ENCODE assay signal across 21 cellular contexts in genomic region chr13:95206116-95206515, GRCh38.
"Had no signal": no experiment of that assay in that cellular context is flagged by ENCODE, and none has a peak within 500 bp of the region (broad histone marks: within the 10 kb centered on the region; RNA-seq: fewer than 3 reads in every experiment).

No MANE protein-coding gene starts in this region.

- H3K9me3 Mint-ChIP-seq: dendritic cell treated with granulocyte-macrophage colony-stimulating factor and Interleukin-4, amounts not matched to agents 40 ng/mL and 50 ng/mL, for 4 days; immature natural killer cell; mesothelial cell of epicardium had no signal

- H2AFZ ChIP-seq: hepatocyte had no signal

- ATAC-seq: foreskin keratinocyte, gastroesophageal sphincter, heart left ventricle, left lung, left ventricle myocardium superior, lower lobe of right lung had no signal

- H3K27ac ChIP-seq: colonic mucosa, dorsolateral prefrontal cortex, esophagus muscularis mucosa, foreskin keratinocyte, gastroesophageal sphincter, heart left ventricle, hepatocyte, left lung, lower lobe of right lung had no signal

- H3K4me2 ChIP-seq: hepatocyte had no signal

- H3K36me3 ChIP-seq: colonic mucosa had no signal

- H3K27me3 Mint-ChIP-seq: dendritic cell treated with granulocyte-macrophage colony-stimulating factor and Interleukin-4, amounts not matched to agents 40 ng/mL and 50 ng/mL, for 4 days had no signal

- H3K4me1 ChIP-seq: colonic mucosa, esophagus muscularis mucosa, foreskin keratinocyte, gastroesophageal sphincter, heart left ventricle, lower lobe of right lung had no signal

- DNase-seq: colonic mucosa; cortex of kidney; dorsolateral prefrontal cortex; effector CD4-positive, alpha-beta T cell; effector memory CD4-positive, alpha-beta T cell; foreskin keratinocyte; heart left ventricle; hypothalamus; immature natural killer cell; islet precursor cell; kidney; kidney glomerular epithelial cell; left lung; left ventricle myocardium superior; lower lobe of right lung; mesenchymal stem cell had no signal

- H3K4me1 Mint-ChIP-seq: immature natural killer cell, mesothelial cell of epicardium had no signal

- H3K4me3 Mint-ChIP-seq: dendritic cell treated with granulocyte-macrophage colony-stimulating factor and Interleukin-4, amounts not matched to agents 40 ng/mL and 50 ng/mL, for 4 days; immature natural killer cell; mesothelial cell of epicardium had no signal

- H3K27me3 ChIP-seq: colonic mucosa, esophagus muscularis mucosa, foreskin keratinocyte, gastroesophageal sphincter, heart left ventricle, hepatocyte, left lung had no signal

- H3K79me2 ChIP-seq: hepatocyte had no signal

- H3K27ac Mint-ChIP-seq: dendritic cell treated with granulocyte-macrophage colony-stimulating factor and Interleukin-4, amounts not matched to agents 40 ng/mL and 50 ng/mL, for 4 days; immature natural killer cell; mesothelial cell of epicardium had no signal

- H3K4me3 ChIP-seq: colonic mucosa, dorsolateral prefrontal cortex, esophagus muscularis mucosa, gastroesophageal sphincter, heart left ventricle, hepatocyte, left lung, lower lobe of right lung had no signal

- H3K9me3 ChIP-seq: colonic mucosa, esophagus muscularis mucosa, gastroesophageal sphincter, heart left ventricle, left lung, lower lobe of right lung had no signal
